Comparison of ENCODE assay signal across 11 cellular contexts in the genomic region with DNA sequence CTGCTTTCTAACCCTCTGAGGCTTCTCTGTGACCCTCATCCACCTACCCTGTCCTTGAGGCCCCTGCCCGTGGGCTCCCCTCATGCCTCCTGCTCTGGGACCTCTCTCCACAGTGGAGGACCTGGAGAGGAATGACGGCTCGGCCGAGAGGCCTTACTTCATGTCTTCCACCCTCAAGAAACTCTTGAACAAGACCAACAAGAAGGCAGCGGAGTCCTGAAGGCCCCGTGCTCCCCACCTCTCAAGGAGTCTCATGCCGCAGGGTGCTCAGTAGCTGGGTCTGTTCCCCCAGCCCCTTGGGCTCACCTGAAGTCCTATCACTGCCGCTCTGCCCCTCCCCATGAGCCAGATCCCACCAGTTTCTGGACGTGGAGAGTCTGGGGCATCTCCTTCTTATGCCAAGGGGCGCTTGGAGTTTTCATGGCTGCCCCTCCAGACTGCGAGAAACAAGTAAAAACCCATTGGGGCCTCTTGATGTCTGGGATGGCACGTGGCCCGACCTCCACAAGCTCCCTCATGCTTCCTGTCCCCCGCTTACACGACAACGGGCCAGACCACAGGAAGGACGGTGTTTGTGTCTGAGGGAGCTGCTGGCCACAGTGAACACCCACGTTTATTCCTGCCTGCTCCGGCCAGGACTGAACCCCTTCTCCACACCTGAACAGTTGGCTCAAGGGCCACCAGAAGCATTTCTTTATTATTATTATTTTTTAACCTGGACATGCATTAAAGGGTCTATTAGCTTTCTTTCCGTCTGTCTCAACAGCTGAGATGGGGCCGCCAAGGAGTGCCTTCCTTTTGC. TPM values are rescaled to one million over a fixed set of nuclear protein-coding genes. Genes with fewer than 3 reads are reported as not detected.
A peak's percentile ranks its signal among the peaks of the same experiment; 100 is the strongest.
DNase-seq lines count a peak whose midpoint lies in the region; ATAC-seq and TF ChIP-seq lines count a peak whose summit lies in the region.
"Had no signal": no experiment of that assay in that cellular context is flagged by ENCODE, and none has a peak within 500 bp of the region (broad histone marks: within the 10 kb centered on the region; RNA-seq: fewer than 3 reads in every experiment).

No MANE protein-coding gene starts in this region.

- H3K9ac ChIP-seq in NT2/D1 (ENCODE audit: insufficient read length, low read depth): peak overlapping the region; percentile 51

- ATAC-seq in CD4-positive, alpha-beta T cell (ENCODE audit: poor library complexity): no peak
- ATAC-seq in HG03135 (IDR thresholded peaks at IDR 0.05; ENCODE audit: unreplicated experiment) (no peak), HG03039 (IDR thresholded peaks at IDR 0.05; ENCODE audit: unreplicated experiment) (no peak)

- no peak overlapping the region for H3K4me3 Mint-ChIP-seq in CD4-positive, alpha-beta T cell

- no peaks in the 10 kb centered on the region for H3K27me3 Mint-ChIP-seq in CD4-positive, alpha-beta T cell

- H3K4me3 ChIP-seq in NT2/D1 (ENCODE audit: insufficient read length, low read depth) (no peak overlapping the region), ectodermal cell (ENCODE audit: insufficient read depth, low read depth, low read length) (no peak overlapping the region)
- H3K4me3 ChIP-seq: ovary had no signal

- H3K27ac Mint-ChIP-seq in CD4-positive, alpha-beta T cell: peak overlapping the region; percentile 80

- TF ChIP-seq CTCF in CD4-positive, alpha-beta T cell (IDR thresholded peaks at IDR 0.05): no peak

- peaks cover 29% of the 10 kb centered on the region for H3K4me1 Mint-ChIP-seq in CD4-positive, alpha-beta T cell (ENCODE audit: low read depth)

- H3K9me3 ChIP-seq in CD4-positive, alpha-beta T cell (ENCODE audit: control insufficient read depth, low read length): no peaks in the 10 kb centered on the region
- no peaks in the 10 kb centered on the region for H3K9me3 ChIP-seq in NT2/D1 (ENCODE audit: insufficient read depth, low read length)
- H3K9me3 ChIP-seq in ectodermal cell (ENCODE audit: control insufficient read depth, low read length): no peaks in the 10 kb centered on the region
- H3K9me3 ChIP-seq: ovary had no signal

- H3K36me3 Mint-ChIP-seq in CD4-positive, alpha-beta T cell (ENCODE audit: low read depth): peaks cover 60% of the 10 kb centered on the region

- CTCF ChIA-PET in CD4-positive, alpha-beta T cell (lab: Charles Lee): interaction anchor here (1.6 to 5.9 kb wide), 5 partner anchors 40 to 138 kb away, joined by 4 to 132 read pairs (median 24); partner anchors contain the start of gene QTRT1

- POLR2A ChIA-PET in CD4-positive, alpha-beta T cell (lab: Charles Lee): interaction anchor here (0.5 to 7.9 kb wide), 11 partner anchors 9 to 76 kb away, joined by 3 to 82 read pairs (median 6); partner anchors contain the start of genes DNM2 and QTRT1

- peaks cover 44% of the 10 kb centered on the region for H3K36me3 ChIP-seq in NT2/D1 (ENCODE audit: insufficient read depth, insufficient read length, low read length)
- H3K36me3 ChIP-seq in ectodermal cell (ENCODE audit: control insufficient read depth, insufficient read depth, low read length): no peaks in the 10 kb centered on the region
- H3K36me3 ChIP-seq: ovary had no signal

- H3K4me1 ChIP-seq in NT2/D1 (ENCODE audit: insufficient read depth, insufficient read length) (peaks cover 14% of the 10 kb centered on the region), ectodermal cell (ENCODE audit: control insufficient read depth, insufficient read depth, low read length) (peaks cover 18% of the 10 kb centered on the region)

- WGBS in ectodermal cell, 2 experiments: 89 to 91% methylated on average over 21 of the region's 21 CpGs

- no peaks in the 10 kb centered on the region for H3K9me3 Mint-ChIP-seq in CD4-positive, alpha-beta T cell

- peak overlapping the region; percentile 4 for H3K27ac ChIP-seq in CD4-positive, alpha-beta T cell (ENCODE audit: low read depth, low read length)
- peak overlapping the region; percentile 68 for H3K27ac ChIP-seq in ectodermal cell (ENCODE audit: insufficient read depth, low read depth, low read length, poor library complexity, severe bottlenecking)
- H3K27ac ChIP-seq: ovary had no signal

- no peaks in the 10 kb centered on the region for H3K27me3 ChIP-seq in CD4-positive, alpha-beta T cell (ENCODE audit: control insufficient read depth, insufficient read depth, low read length)
- H3K27me3 ChIP-seq in NT2/D1 (ENCODE audit: insufficient read depth, insufficient read length): no peaks in the 10 kb centered on the region
- no peaks in the 10 kb centered on the region for H3K27me3 ChIP-seq in ectodermal cell (ENCODE audit: control insufficient read depth, insufficient read depth, low read length, poor library complexity, severe bottlenecking)
- H3K27me3 ChIP-seq: ovary had no signal

- intact Hi-C loops in CD4-positive, alpha-beta T cell (cut with DNase I, micrococcal nuclease): loop anchor here in 1 of 2 experiments (5.0 kb wide), 1 partner anchor 41 kb away; no protein-coding TSS in a partner anchor
- intact Hi-C loops in posterior vena cava (cut with DNase I): loop anchor here in 1 of 2 donors (2.0 kb wide), 1 partner anchor 61 kb away; no protein-coding TSS in a partner anchor

- no peak for DNase-seq in CD4-positive, alpha-beta T cell
- DNase-seq in NT2/D1 (ENCODE audit: low read depth, low spot score) (no peak), posterior vena cava (ENCODE audit: low spot score) (peak; percentile 55), NCI-H2171 treated with DMSO at 0.1 percent for 48 hours (lab: John Stamatoyannopoulos, UW) (no peak)
- no peak for DNase-seq in effector CD8-positive, alpha-beta T cell (lab: John Stamatoyannopoulos, UW)
- DNase-seq: NCI-H1436, ovary, RPMI8226 had no signal

RNA-seq across cellular contexts. Expression of gene ILF3, which starts 10.8 kb away (rescaled TPM):
- 100 to 1,000 TPM; 464 to 491 TPM for total RNA-seq in CD4-positive, alpha-beta T cell
- 641 TPM for polyA plus RNA-seq in ectodermal cell (2013, experiment 1 of 4)
- polyA plus RNA-seq in ectodermal cell (2013, experiment 2 of 4): 669 TPM
- 454 TPM for polyA plus RNA-seq in ectodermal cell (2013, experiment 3 of 4)
- polyA plus RNA-seq in ectodermal cell (2013, experiment 4 of 4): 486 TPM
- total RNA-seq in posterior vena cava: 100 to 1,000 TPM; 139 to 154 TPM

RNA-seq across cellular contexts. Expression of gene SLC44A2, which starts 18.0 kb away (rescaled TPM):
- total RNA-seq in CD4-positive, alpha-beta T cell: 100 to 1,000 TPM; 151 to 168 TPM
- polyA plus RNA-seq in ectodermal cell (2013, experiment 1 of 4): 184 TPM
- polyA plus RNA-seq in ectodermal cell (2013, experiment 2 of 4): 199 TPM
- polyA plus RNA-seq in ectodermal cell (2013, experiment 3 of 4): 149 TPM
- polyA plus RNA-seq in ectodermal cell (2013, experiment 4 of 4): 159 TPM
- total RNA-seq in posterior vena cava: 100 to 1,000 TPM in 1 of 2 donors, 10 to 100 TPM in 1; 72.2 to 108 TPM

RNA-seq across cellular contexts. Expression of gene AP1M2, which starts 56.3 kb away (rescaled TPM):
- total RNA-seq in CD4-positive, alpha-beta T cell: under 1 TPM in 1 of 2 experiments, not detected in 1; 0.77 TPM
- polyA plus RNA-seq in ectodermal cell (2013, experiment 1 of 4): 2.0 TPM
- polyA plus RNA-seq in ectodermal cell (2013, experiment 2 of 4): 2.9 TPM
- 3.9 TPM for polyA plus RNA-seq in ectodermal cell (2013, experiment 3 of 4)
- 2.3 TPM for polyA plus RNA-seq in ectodermal cell (2013, experiment 4 of 4)
- not detected for total RNA-seq in posterior vena cava

RNA-seq across cellular contexts. Expression of gene QTRT1, which starts 57.9 kb away (rescaled TPM):
- 10 to 100 TPM; 48.6 to 53.3 TPM for total RNA-seq in CD4-positive, alpha-beta T cell
- polyA plus RNA-seq in ectodermal cell (2013, experiment 1 of 4): 47.1 TPM
- polyA plus RNA-seq in ectodermal cell (2013, experiment 2 of 4): 38.6 TPM
- polyA plus RNA-seq in ectodermal cell (2013, experiment 3 of 4): 30.2 TPM
- 35.6 TPM for polyA plus RNA-seq in ectodermal cell (2013, experiment 4 of 4)
- total RNA-seq in posterior vena cava: 10 to 100 TPM; 24.9 to 27.6 TPM
